1 cellular context compared by ENCODE assay signal in the genomic region with DNA sequence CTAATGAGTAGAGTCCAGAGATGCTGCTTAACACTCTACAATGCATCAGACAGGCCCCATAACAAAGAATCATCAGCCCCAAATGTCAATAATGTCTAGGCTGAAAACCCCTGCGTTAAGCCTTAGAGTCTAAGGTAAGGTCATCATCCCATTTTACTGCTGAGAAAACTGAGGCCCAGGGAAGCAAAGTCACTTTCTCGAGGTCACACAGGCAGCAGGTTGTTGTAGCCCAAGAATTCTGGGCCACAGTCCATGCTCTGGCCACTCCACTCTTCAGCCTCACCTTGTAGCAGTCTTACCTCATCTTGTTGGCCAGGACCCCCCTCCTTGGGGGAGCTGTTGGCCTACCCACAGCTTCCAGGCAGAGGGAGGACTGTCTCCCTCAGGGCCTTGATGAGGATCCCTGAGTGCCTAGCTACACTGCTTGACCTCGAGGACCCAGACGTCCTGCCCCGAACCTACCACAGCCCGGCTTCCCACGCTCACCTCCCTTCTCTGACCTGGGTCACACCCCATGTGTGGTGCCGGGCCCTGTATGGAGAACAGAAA.
TF ChIP-seq lines count a peak whose summit lies in the region.

No MANE protein-coding gene starts in this region.

TF ChIP-seq in HCT116, 20 proteins besides CTCF, POLR2A, EP300 and RAD21 (continued from another document):
- TF ChIP-seq, protein P1, sequence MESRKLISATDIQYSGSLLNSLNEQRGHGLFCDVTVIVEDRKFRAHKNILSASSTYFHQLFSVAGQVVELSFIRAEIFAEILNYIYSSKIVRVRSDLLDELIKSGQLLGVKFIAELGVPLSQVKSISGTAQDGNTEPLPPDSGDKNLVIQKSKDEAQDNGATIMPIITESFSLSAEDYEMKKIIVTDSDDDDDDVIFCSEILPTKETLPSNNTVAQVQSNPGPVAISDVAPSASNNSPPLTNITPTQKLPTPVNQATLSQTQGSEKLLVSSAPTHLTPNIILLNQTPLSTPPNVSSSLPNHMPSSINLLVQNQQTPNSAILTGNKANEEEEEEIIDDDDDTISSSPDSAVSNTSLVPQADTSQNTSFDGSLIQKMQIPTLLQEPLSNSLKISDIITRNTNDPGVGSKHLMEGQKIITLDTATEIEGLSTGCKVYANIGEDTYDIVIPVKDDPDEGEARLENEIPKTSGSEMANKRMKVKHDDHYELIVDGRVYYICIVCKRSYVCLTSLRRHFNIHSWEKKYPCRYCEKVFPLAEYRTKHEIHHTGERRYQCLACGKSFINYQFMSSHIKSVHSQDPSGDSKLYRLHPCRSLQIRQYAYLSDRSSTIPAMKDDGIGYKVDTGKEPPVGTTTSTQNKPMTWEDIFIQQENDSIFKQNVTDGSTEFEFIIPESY (IDR thresholded peaks at IDR 0.05; ENCODE audit: extremely low read depth, insufficient replicate concordance, low read length), result no peak
- TF ChIP-seq CEBPB (IDR thresholded peaks at IDR 0.05; ENCODE audit: low read depth) (no peak), EZH2phosphoT487 (IDR thresholded peaks at IDR 0.05; ENCODE audit: borderline replicate concordance) (no peak), POLR2AphosphoS5 (IDR thresholded peaks at IDR 0.05; ENCODE audit: low read depth, low read length) (no peak), SIN3A (IDR thresholded peaks at IDR 0.05; ENCODE audit: low read depth) (no peak), YY1 (IDR thresholded peaks at IDR 0.05; ENCODE audit: extremely low read depth, insufficient replicate concordance, low read depth, low read length) (no peak), TCF7L2 (IDR thresholded peaks at IDR 0.05; ENCODE audit: borderline replicate concordance, extremely low read depth, insufficient read depth, insufficient read length) (no peak), SP1 (IDR thresholded peaks at IDR 0.05; ENCODE audit: low read depth) (no peak), ELF1 (IDR thresholded peaks at IDR 0.05; ENCODE audit: borderline replicate concordance, low read depth) (no peak), CBX3 (IDR thresholded peaks at IDR 0.05; ENCODE audit: low read depth) (no peak), EZH2 (IDR thresholded peaks at IDR 0.05) (no peak), JUND (IDR thresholded peaks at IDR 0.05) (no peak), SRF (IDR thresholded peaks at IDR 0.05; ENCODE audit: low read depth) (no peak)
